ENCODE assay signal across 25 cellular contexts in genomic region chr5:466661-467310, GRCh38. TPM values are rescaled to one million over a fixed set of nuclear protein-coding genes. Genes with fewer than 3 reads are reported as not detected.
DNase-seq lines count a peak whose midpoint lies in the region; ATAC-seq and TF ChIP-seq lines count a peak whose summit lies in the region.
"Had no signal": no experiment of that assay in that cellular context is flagged by ENCODE, and none has a peak within 500 bp of the region (broad histone marks: within the 10 kb centered on the region; RNA-seq: fewer than 3 reads in every experiment).

No MANE protein-coding gene starts in this region.

- H3K4me3 Mint-ChIP-seq in osteocyte (ENCODE audit: unreplicated experiment) = no peak overlapping the region
- H3K4me3 Mint-ChIP-seq: activated T-helper 17 cell treated with anti-CD3 and anti-CD28 coated beads, Interleukin-2, amount 50 U/mL, for 72 hours; central memory CD8-positive, alpha-beta T cell; mesothelial cell of epicardium; natural killer cell had no signal

- TF ChIP-seq CTCF in osteocyte (IDR thresholded peaks at IDR 0.05) = no peak

- no peaks in the 10 kb centered on the region for H3K9me3 ChIP-seq in aorta (ENCODE audit: control insufficient read depth, low read length)
- H3K9me3 ChIP-seq: ascending aorta, SJSA1, uterus had no signal

- H3K27me3 Mint-ChIP-seq in osteocyte (ENCODE audit: unreplicated experiment) = no peaks in the 10 kb centered on the region
- H3K27me3 Mint-ChIP-seq: activated T-helper 17 cell treated with anti-CD3 and anti-CD28 coated beads, Interleukin-2, amount 50 U/mL, for 72 hours; central memory CD8-positive, alpha-beta T cell had no signal

- H3K4me1 ChIP-seq in aorta (ENCODE audit: control insufficient read depth in 1 of 2, insufficient read depth in 2 of 2, low read length in 2 of 2) = no peaks in the 10 kb centered on the region
- H3K4me1 ChIP-seq: uterus had no signal

- H3K27me3 ChIP-seq in aorta (ENCODE audit: control insufficient read depth in 1 of 2, insufficient read depth in 2 of 2, low read length in 1 of 2) = no peaks in the 10 kb centered on the region
- H3K27me3 ChIP-seq: ascending aorta, SJSA1, uterus had no signal

- H3K9me3 Mint-ChIP-seq in osteocyte (ENCODE audit: unreplicated experiment) = no peaks in the 10 kb centered on the region
- H3K9me3 Mint-ChIP-seq: activated T-helper 17 cell treated with anti-CD3 and anti-CD28 coated beads, Interleukin-2, amount 50 U/mL, for 72 hours; central memory CD8-positive, alpha-beta T cell; mesothelial cell of epicardium; natural killer cell had no signal

- H3K27ac ChIP-seq in aorta (ENCODE audit: low read depth in 1 of 2, low read length in 2 of 2) = no peak overlapping the region
- H3K27ac ChIP-seq: 22Rv1, ascending aorta, KMS-11, SJSA1, uterus had no signal

- no peak overlapping the region for H3K4me3 ChIP-seq in aorta (ENCODE audit: low read length in 2 of 2)
- H3K4me3 ChIP-seq: ascending aorta, SJSA1, uterus had no signal

- peaks cover 27% of the 10 kb centered on the region for H3K36me3 Mint-ChIP-seq in osteocyte (ENCODE audit: unreplicated experiment)

- no peaks in the 10 kb centered on the region for H3K36me3 ChIP-seq in aorta (ENCODE audit: control insufficient read depth in 1 of 2, insufficient read depth in 2 of 2, low read length in 1 of 2)
- H3K36me3 ChIP-seq: uterus had no signal

- peak; percentile 26 for DNase-seq in activated CD4-positive, CD25-positive, alpha-beta regulatory T cell treated with anti-CD3 and anti-CD28 coated beads, Interleukin-2, amount 50 U/mL, for 72 hours
- no peak for DNase-seq in activated CD4-positive, CD25-positive, alpha-beta regulatory T cell (lab: John Stamatoyannopoulos, UW)
- DNase-seq in stimulated activated CD4-positive, alpha-beta T cell treated with anti-CD3 and anti-CD28 coated beads, Interleukin-4, amount 100 ng/mL, for 1 hour = peak; percentile 1
- no peak for DNase-seq in stimulated activated CD4-positive, alpha-beta T cell treated with anti-CD3 and anti-CD28 coated beads, Interleukin-15, amount 100 ng/mL, for 24 hours
- DNase-seq in mesenteric fat pad (ENCODE audit: low spot score) = peak; percentile 82
- peak; percentile 42 to 73 for DNase-seq in aorta
- no peak for DNase-seq in OCI-M1 (lab: John Stamatoyannopoulos, UW)
- DNase-seq in osteocyte (ENCODE audit: extremely low spot score, unreplicated experiment) = no peak
- DNase-seq: AML-193; DMS79 treated with DMSO at 0.1 percent for 48 hours; effector CD4-positive, alpha-beta T cell; H7; natural killer cell; NCI-H187; NCI-H748 treated with DMSO at 0.1 percent for 48 hours; stimulated activated CD4-positive, alpha-beta T cell treated with anti-CD3 and anti-CD28 coated beads, Interleukin-4, amount 100 ng/mL, for 4 hours had no signal

- H3K27ac Mint-ChIP-seq in osteocyte (ENCODE audit: unreplicated experiment) = no peak overlapping the region
- H3K27ac Mint-ChIP-seq: activated T-helper 17 cell treated with anti-CD3 and anti-CD28 coated beads, Interleukin-2, amount 50 U/mL, for 72 hours; mesothelial cell of epicardium; natural killer cell had no signal

- no peak for ATAC-seq in aorta (ENCODE audit: low FRiP score)
- ATAC-seq: activated T-helper 17 cell treated with anti-CD3 and anti-CD28 coated beads, Interleukin-2, amount 50 U/mL, for 72 hours; esophagus mucosa; natural killer cell had no signal

- WGBS in aorta, 2 donors = 90 to 92% methylated on average over 30 of the region's 30 CpGs

- peaks cover 11% of the 10 kb centered on the region for H3K4me1 Mint-ChIP-seq in osteocyte (ENCODE audit: unreplicated experiment)

- intact Hi-C loops in aorta (cut with DNase I) = no loop called here

RNA-seq across cellular contexts. Expression of gene EXOC3, which starts 23.8 kb away (rescaled TPM):
- total RNA-seq in mesenteric fat pad = 58.5 TPM
- 10 to 100 TPM; 54.6 to 65.2 TPM for total RNA-seq in aorta
- 10 to 100 TPM; 31.3 to 88.9 TPM for polyA plus RNA-seq in aorta
- total RNA-seq in osteocyte = 70.0 and 81.4 TPM in 2 replicates

RNA-seq across cellular contexts. Expression of gene SLC9A3, which starts 57.5 kb away (rescaled TPM):
- total RNA-seq in mesenteric fat pad (1.1 TPM), aorta (under 1 TPM; 0.93 to 0.97 TPM), osteocyte (1.2 and 1.7 TPM in 2 replicates)
- polyA plus RNA-seq in aorta = 1 to 10 TPM in 1 of 2 donors, under 1 TPM in 1; 0.59 to 4.3 TPM

Comparison
In these comparisons a context has a peak if more than half of its experiments do, and no peak if none do; other contexts are left out.
1. DNase-seq: peak in activated CD4-positive, CD25-positive, alpha-beta regulatory T cell treated with anti-CD3 and anti-CD28 coated beads, Interleukin-2, amount 50 U/mL, for 72 hours (single experiment), stimulated activated CD4-positive, alpha-beta T cell treated with anti-CD3 and anti-CD28 coated beads, Interleukin-4, amount 100 ng/mL, for 1 hour (single experiment), mesenteric fat pad (single experiment) and aorta (2 of 2); none in activated CD4-positive, CD25-positive, alpha-beta regulatory T cell (0 of 4), stimulated activated CD4-positive, alpha-beta T cell treated with anti-CD3 and anti-CD28 coated beads, Interleukin-15, amount 100 ng/mL, for 24 hours (single experiment), OCI-M1 (single experiment) and osteocyte (single experiment).